1 cellular context compared by ENCODE assay signal in genomic region chr4:78138252-78138651, GRCh38.
TF ChIP-seq lines count a peak whose summit lies in the region.

No MANE protein-coding gene starts in this region.

TF ChIP-seq in HepG2, 621 proteins besides CTCF, POLR2A, EP300 and RAD21 (continued from another document and continues in another):
- TF ChIP-seq MTA3 (CRISPR knock-in tag; IDR thresholded peaks at IDR 0.05) = no peak
- TF ChIP-seq ZMAT3 (CRISPR knock-in tag; conservative IDR thresholded peaks at IDR 0.05) = no peak
- TF ChIP-seq ZFP36 (IDR thresholded peaks at IDR 0.05; ENCODE audit: borderline replicate concordance, low read depth, low read length, partially characterized antibody) = no peak
- TF ChIP-seq HDAC1 (CRISPR knock-in tag; IDR thresholded peaks at IDR 0.05) = 0 out of 2 replicates have a peak, but pooled peaks have one; percentile 24
- TF ChIP-seq TEAD3 (CRISPR knock-in tag; optimal IDR thresholded peaks at IDR 0.05; ENCODE audit: borderline replicate concordance) = no peak
- TF ChIP-seq XBP1 (CRISPR knock-in tag; IDR thresholded peaks at IDR 0.05) = no peak
- TF ChIP-seq, protein P1, sequence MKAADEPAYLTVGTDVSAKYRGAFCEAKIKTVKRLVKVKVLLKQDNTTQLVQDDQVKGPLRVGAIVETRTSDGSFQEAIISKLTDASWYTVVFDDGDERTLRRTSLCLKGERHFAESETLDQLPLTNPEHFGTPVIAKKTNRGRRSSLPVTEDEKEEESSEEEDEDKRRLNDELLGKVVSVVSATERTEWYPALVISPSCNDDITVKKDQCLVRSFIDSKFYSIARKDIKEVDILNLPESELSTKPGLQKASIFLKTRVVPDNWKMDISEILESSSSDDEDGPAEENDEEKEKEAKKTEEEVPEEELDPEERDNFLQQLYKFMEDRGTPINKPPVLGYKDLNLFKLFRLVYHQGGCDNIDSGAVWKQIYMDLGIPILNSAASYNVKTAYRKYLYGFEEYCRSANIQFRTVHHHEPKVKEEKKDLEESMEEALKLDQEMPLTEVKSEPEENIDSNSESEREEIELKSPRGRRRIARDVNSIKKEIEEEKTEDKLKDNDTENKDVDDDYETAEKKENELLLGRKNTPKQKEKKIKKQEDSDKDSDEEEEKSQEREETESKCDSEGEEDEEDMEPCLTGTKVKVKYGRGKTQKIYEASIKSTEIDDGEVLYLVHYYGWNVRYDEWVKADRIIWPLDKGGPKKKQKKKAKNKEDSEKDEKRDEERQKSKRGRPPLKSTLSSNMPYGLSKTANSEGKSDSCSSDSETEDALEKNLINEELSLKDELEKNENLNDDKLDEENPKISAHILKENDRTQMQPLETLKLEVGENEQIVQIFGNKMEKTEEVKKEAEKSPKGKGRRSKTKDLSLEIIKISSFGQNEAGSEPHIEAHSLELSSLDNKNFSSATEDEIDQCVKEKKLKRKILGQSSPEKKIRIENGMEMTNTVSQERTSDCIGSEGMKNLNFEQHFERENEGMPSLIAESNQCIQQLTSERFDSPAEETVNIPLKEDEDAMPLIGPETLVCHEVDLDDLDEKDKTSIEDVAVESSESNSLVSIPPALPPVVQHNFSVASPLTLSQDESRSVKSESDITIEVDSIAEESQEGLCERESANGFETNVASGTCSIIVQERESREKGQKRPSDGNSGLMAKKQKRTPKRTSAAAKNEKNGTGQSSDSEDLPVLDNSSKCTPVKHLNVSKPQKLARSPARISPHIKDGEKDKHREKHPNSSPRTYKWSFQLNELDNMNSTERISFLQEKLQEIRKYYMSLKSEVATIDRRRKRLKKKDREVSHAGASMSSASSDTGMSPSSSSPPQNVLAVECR (CRISPR knock-in tag; IDR thresholded peaks at IDR 0.05; ENCODE audit: borderline replicate concordance) = no peak
- TF ChIP-seq ZZZ3 (CRISPR knock-in tag; IDR thresholded peaks at IDR 0.05; ENCODE audit: borderline replicate concordance) = no peak
- TF ChIP-seq SMYD3 (CRISPR knock-in tag; IDR thresholded peaks at IDR 0.05) = no peak
- TF ChIP-seq HOXA9 (CRISPR knock-in tag; IDR thresholded peaks at IDR 0.05; ENCODE audit: borderline replicate concordance) = no peak
- no peak for TF ChIP-seq MIER2 (CRISPR knock-in tag; IDR thresholded peaks at IDR 0.05)
- no peak for TF ChIP-seq RFX3 (CRISPR knock-in tag; IDR thresholded peaks at IDR 0.05)
- TF ChIP-seq SRSF9 (IDR thresholded peaks at IDR 0.05; ENCODE audit: borderline replicate concordance, insufficient read depth, low read depth, low read length, poor library complexity, severe bottlenecking) = no peak
- TF ChIP-seq DNMT1 (CRISPR knock-in tag; IDR thresholded peaks at IDR 0.05) = no peak
- no peak for TF ChIP-seq REXO4 (CRISPR knock-in tag; IDR thresholded peaks at IDR 0.05; ENCODE audit: borderline replicate concordance)
- no peak for TF ChIP-seq PAWR (CRISPR knock-in tag; IDR thresholded peaks at IDR 0.05; ENCODE audit: borderline replicate concordance)
- TF ChIP-seq ZNF496 (CRISPR knock-in tag; IDR thresholded peaks at IDR 0.05; ENCODE audit: insufficient replicate concordance) = no peak
- 0 out of 2 replicates have a peak, but pooled peaks have one; percentile 21 for TF ChIP-seq KMT2A (CRISPR knock-in tag; IDR thresholded peaks at IDR 0.05)
- TF ChIP-seq ZSCAN30 (CRISPR knock-in tag; IDR thresholded peaks at IDR 0.05) = no peak
- no peak for TF ChIP-seq ZNF550 (CRISPR knock-in tag; IDR thresholded peaks at IDR 0.05; ENCODE audit: borderline replicate concordance)
- TF ChIP-seq ZNF704 (CRISPR knock-in tag; IDR thresholded peaks at IDR 0.05; ENCODE audit: borderline replicate concordance) = no peak
- no peak for TF ChIP-seq SP2 (CRISPR knock-in tag; IDR thresholded peaks at IDR 0.05)
- no peak for TF ChIP-seq ISX (CRISPR knock-in tag; conservative IDR thresholded peaks at IDR 0.05)
- peak; percentile 78 for TF ChIP-seq ARID5B (CRISPR knock-in tag; IDR thresholded peaks at IDR 0.05)
- TF ChIP-seq ZNF17 (CRISPR knock-in tag; IDR thresholded peaks at IDR 0.05) = no peak
- TF ChIP-seq ZNF740 (CRISPR knock-in tag; IDR thresholded peaks at IDR 0.05) = no peak
- TF ChIP-seq MAFF (IDR thresholded peaks at IDR 0.05; ENCODE audit: low read depth, low read length) = no peak
- TF ChIP-seq ZNF577 (CRISPR knock-in tag; IDR thresholded peaks at IDR 0.05; ENCODE audit: borderline replicate concordance, low read depth) = no peak
- TF ChIP-seq MEIS2 (CRISPR knock-in tag; IDR thresholded peaks at IDR 0.05) = no peak
- TF ChIP-seq MAFK (conservative IDR thresholded peaks at IDR 0.05 in 1 of 2, IDR thresholded peaks at IDR 0.05 in 1 of 2; ENCODE audit: low read length in 2 of 2) = no peak
- no peak for TF ChIP-seq NFAT5 (CRISPR knock-in tag; IDR thresholded peaks at IDR 0.05)
- no peak for TF ChIP-seq SRF (IDR thresholded peaks at IDR 0.05; ENCODE audit: low read depth, low read length)
- no peak for TF ChIP-seq ZNF746 (CRISPR knock-in tag; IDR thresholded peaks at IDR 0.05)
- TF ChIP-seq, protein P2, sequence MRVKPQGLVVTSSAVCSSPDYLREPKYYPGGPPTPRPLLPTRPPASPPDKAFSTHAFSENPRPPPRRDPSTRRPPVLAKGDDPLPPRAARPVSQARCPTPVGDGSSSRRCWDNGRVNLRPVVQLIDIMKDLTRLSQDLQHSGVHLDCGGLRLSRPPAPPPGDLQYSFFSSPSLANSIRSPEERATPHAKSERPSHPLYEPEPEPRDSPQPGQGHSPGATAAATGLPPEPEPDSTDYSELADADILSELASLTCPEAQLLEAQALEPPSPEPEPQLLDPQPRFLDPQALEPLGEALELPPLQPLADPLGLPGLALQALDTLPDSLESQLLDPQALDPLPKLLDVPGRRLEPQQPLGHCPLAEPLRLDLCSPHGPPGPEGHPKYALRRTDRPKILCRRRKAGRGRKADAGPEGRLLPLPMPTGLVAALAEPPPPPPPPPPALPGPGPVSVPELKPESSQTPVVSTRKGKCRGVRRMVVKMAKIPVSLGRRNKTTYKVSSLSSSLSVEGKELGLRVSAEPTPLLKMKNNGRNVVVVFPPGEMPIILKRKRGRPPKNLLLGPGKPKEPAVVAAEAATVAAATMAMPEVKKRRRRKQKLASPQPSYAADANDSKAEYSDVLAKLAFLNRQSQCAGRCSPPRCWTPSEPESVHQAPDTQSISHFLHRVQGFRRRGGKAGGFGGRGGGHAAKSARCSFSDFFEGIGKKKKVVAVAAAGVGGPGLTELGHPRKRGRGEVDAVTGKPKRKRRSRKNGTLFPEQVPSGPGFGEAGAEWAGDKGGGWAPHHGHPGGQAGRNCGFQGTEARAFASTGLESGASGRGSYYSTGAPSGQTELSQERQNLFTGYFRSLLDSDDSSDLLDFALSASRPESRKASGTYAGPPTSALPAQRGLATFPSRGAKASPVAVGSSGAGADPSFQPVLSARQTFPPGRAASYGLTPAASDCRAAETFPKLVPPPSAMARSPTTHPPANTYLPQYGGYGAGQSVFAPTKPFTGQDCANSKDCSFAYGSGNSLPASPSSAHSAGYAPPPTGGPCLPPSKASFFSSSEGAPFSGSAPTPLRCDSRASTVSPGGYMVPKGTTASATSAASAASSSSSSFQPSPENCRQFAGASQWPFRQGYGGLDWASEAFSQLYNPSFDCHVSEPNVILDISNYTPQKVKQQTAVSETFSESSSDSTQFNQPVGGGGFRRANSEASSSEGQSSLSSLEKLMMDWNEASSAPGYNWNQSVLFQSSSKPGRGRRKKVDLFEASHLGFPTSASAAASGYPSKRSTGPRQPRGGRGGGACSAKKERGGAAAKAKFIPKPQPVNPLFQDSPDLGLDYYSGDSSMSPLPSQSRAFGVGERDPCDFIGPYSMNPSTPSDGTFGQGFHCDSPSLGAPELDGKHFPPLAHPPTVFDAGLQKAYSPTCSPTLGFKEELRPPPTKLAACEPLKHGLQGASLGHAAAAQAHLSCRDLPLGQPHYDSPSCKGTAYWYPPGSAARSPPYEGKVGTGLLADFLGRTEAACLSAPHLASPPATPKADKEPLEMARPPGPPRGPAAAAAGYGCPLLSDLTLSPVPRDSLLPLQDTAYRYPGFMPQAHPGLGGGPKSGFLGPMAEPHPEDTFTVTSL (CRISPR knock-in tag; IDR thresholded peaks at IDR 0.05; ENCODE audit: borderline replicate concordance) = peak; percentile 49; the same call in 1 of the 2 replicates
- no peak for TF ChIP-seq MATR3 (CRISPR knock-in tag; IDR thresholded peaks at IDR 0.05)
- no peak for TF ChIP-seq ZNF225 (CRISPR knock-in tag; IDR thresholded peaks at IDR 0.05)
- no peak for TF ChIP-seq ZNF446 (CRISPR knock-in tag; IDR thresholded peaks at IDR 0.05)
- peak; percentile 45; the same call in 1 of the 2 replicates for TF ChIP-seq ZMYM4 (CRISPR knock-in tag; IDR thresholded peaks at IDR 0.05)
- no peak for TF ChIP-seq ZNF235 (CRISPR knock-in tag; IDR thresholded peaks at IDR 0.05; ENCODE audit: borderline replicate concordance)
- no peak for TF ChIP-seq FLYWCH1 (CRISPR knock-in tag; IDR thresholded peaks at IDR 0.05)
- no peak for TF ChIP-seq ZNF709 (CRISPR knock-in tag; IDR thresholded peaks at IDR 0.05)
- TF ChIP-seq TRIM24 (CRISPR knock-in tag; IDR thresholded peaks at IDR 0.05) = no peak
- peak; percentile 69; the same call in 1 of the 2 replicates for TF ChIP-seq CEBPB (IDR thresholded peaks at IDR 0.05; ENCODE audit: borderline replicate concordance, low read depth, low read length)
- 0 out of 2 replicates have a peak, but pooled peaks have one; percentile 16 for TF ChIP-seq ZNF792 (CRISPR knock-in tag; IDR thresholded peaks at IDR 0.05)
- TF ChIP-seq MED8 (CRISPR knock-in tag; IDR thresholded peaks at IDR 0.05; ENCODE audit: insufficient replicate concordance) = no peak
- no peak for TF ChIP-seq KAT8 (CRISPR knock-in tag; IDR thresholded peaks at IDR 0.05)
- no peak for TF ChIP-seq ZNF431 (CRISPR knock-in tag; IDR thresholded peaks at IDR 0.05; ENCODE audit: borderline replicate concordance, low read depth)
